26 cellular contexts compared by ENCODE assay signal in the genomic region with DNA sequence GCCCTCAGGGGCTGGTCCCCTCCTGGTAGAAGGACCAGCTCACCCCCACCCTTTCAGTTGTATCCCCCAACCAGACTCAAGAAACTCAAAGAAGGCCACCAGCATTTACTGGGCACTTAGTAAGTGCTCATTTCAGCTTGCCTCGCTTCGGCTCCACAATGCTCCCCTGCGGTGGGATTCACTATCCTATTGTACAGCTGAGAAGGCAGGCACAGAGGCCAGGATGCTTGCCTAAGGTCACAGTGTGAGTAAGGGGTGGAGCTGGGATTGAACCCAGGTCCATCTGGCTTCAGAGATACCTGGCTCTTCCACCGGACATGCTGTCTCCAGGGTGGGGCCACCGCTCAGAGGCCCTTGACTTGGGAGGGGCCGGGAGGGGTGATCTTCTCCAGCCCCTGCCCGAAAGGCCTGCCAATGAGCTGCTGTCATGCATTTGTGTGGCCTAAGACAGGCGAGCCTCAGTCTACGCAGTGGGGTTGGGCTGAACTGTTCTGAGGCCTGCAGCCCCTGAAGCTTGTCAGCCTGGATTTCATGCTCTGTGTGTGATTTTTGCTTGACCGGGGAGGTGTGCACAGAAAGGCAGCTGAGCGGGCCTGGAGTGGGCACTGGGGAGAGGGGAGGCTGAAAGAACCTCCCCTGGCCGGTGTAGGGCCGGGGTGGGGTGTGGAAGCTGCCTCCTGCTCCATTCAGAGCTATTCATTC.
"Had no signal": no experiment of that assay in that cellular context is flagged by ENCODE, and none has a peak within 500 bp of the region (broad histone marks: within the 10 kb centered on the region; RNA-seq: fewer than 3 reads in every experiment).

No MANE protein-coding gene starts in this region.

- H3K27ac Mint-ChIP-seq: activated B cell treated with CpG ODN at 0.5 μM for 24 hours; activated CD4-positive, alpha-beta T cell treated with anti-CD3 and anti-CD28 coated beads, Interleukin-2, amount 10 ng/mL, durations not matched to agents 24 days and 14 days; activated CD8-positive, alpha-beta memory T cell treated with anti-CD3 and anti-CD28 coated beads, Interleukin-2, amount 10 ng/mL, durations not matched to agents 7 days and 5 days; activated naive CD8-positive, alpha-beta T cell treated with anti-CD3 and anti-CD28 coated beads, Interleukin-2, amount 50 U/mL, for 24 hours; activated T-cell treated with anti-CD3 and anti-CD28 coated beads, Interleukin-2, amount 50 U/mL, for 24 hours; activated T-helper 1 cell treated with anti-CD3 and anti-CD28 coated beads, Interleukin-12 subunit alpha, Interleukin-12 subunit beta, Interleukin-2, Interleukin-4 antibody, amounts not matched to agents 30 ng/mL and 10 ng/mL and 1 ng/mL, durations not matched to agents 14 hours and 24 hours and 36 hours; T-helper 17 cell had no signal

- H3K4me3 Mint-ChIP-seq: activated B cell treated with CpG ODN at 0.5 μM for 24 hours; activated CD4-positive, alpha-beta T cell treated with anti-CD3 and anti-CD28 coated beads, Interleukin-2, amount 10 ng/mL, durations not matched to agents 24 days and 14 days; activated CD8-positive, alpha-beta memory T cell treated with anti-CD3 and anti-CD28 coated beads, Interleukin-2, amount 10 ng/mL, durations not matched to agents 7 days and 5 days; activated naive CD8-positive, alpha-beta T cell treated with anti-CD3 and anti-CD28 coated beads, Interleukin-2, amount 50 U/mL, for 24 hours; activated T-cell treated with anti-CD3 and anti-CD28 coated beads, Interleukin-2, amount 50 U/mL, for 24 hours; activated T-helper 1 cell treated with anti-CD3 and anti-CD28 coated beads, Interleukin-12 subunit alpha, Interleukin-12 subunit beta, Interleukin-2, Interleukin-4 antibody, amounts not matched to agents 30 ng/mL and 10 ng/mL and 1 ng/mL, durations not matched to agents 14 hours and 24 hours and 36 hours; T-helper 17 cell had no signal

- H3K27me3 Mint-ChIP-seq: activated CD4-positive, alpha-beta T cell treated with anti-CD3 and anti-CD28 coated beads, Interleukin-2, amount 10 ng/mL, durations not matched to agents 24 days and 14 days; activated CD8-positive, alpha-beta memory T cell treated with anti-CD3 and anti-CD28 coated beads, Interleukin-2, amount 10 ng/mL, durations not matched to agents 7 days and 5 days; activated naive CD8-positive, alpha-beta T cell treated with anti-CD3 and anti-CD28 coated beads, Interleukin-2, amount 50 U/mL, for 24 hours; activated T-cell treated with anti-CD3 and anti-CD28 coated beads, Interleukin-2, amount 50 U/mL, for 24 hours; T-helper 17 cell had no signal

- H3K9me3 ChIP-seq: ascending aorta, body of pancreas, MG63, Peyer's patch had no signal

- H3K9me3 Mint-ChIP-seq: activated B cell treated with CpG ODN at 0.5 μM for 24 hours; activated CD4-positive, alpha-beta T cell treated with anti-CD3 and anti-CD28 coated beads, Interleukin-2, amount 10 ng/mL, durations not matched to agents 24 days and 14 days; activated naive CD4-positive, alpha-beta T cell treated with anti-CD3 and anti-CD28 coated beads, Interleukin-2, amount 50 U/mL, for 72 hours; activated naive CD8-positive, alpha-beta T cell treated with anti-CD3 and anti-CD28 coated beads, Interleukin-2, amount 50 U/mL, for 24 hours; activated T-cell treated with anti-CD3 and anti-CD28 coated beads, Interleukin-2, amount 50 U/mL, for 24 hours; activated T-helper 1 cell treated with anti-CD3 and anti-CD28 coated beads, Interleukin-12 subunit alpha, Interleukin-12 subunit beta, Interleukin-2, Interleukin-4 antibody, amounts not matched to agents 30 ng/mL and 10 ng/mL and 1 ng/mL, durations not matched to agents 14 hours and 24 hours and 36 hours had no signal

- H3K27ac ChIP-seq: ascending aorta, body of pancreas, Peyer's patch, RWPE1 had no signal

- H3K4me1 Mint-ChIP-seq: activated B cell treated with CpG ODN at 0.5 μM for 24 hours; activated CD4-positive, alpha-beta T cell treated with anti-CD3 and anti-CD28 coated beads, Interleukin-2, amount 10 ng/mL, durations not matched to agents 24 days and 14 days; activated CD8-positive, alpha-beta memory T cell treated with anti-CD3 and anti-CD28 coated beads, Interleukin-2, amount 10 ng/mL, durations not matched to agents 7 days and 5 days; activated naive CD8-positive, alpha-beta T cell treated with anti-CD3 and anti-CD28 coated beads, Interleukin-2, amount 50 U/mL, for 24 hours had no signal

- ATAC-seq: activated CD8-positive, alpha-beta memory T cell treated with anti-CD3 and anti-CD28 coated beads, Interleukin-2, amount 10 ng/mL, durations not matched to agents 7 days and 5 days; activated naive CD4-positive, alpha-beta T cell treated with anti-CD3 and anti-CD28 coated beads, Interleukin-2, amount 50 U/mL, for 72 hours; activated naive CD8-positive, alpha-beta T cell treated with anti-CD3 and anti-CD28 coated beads, Interleukin-2, amount 50 U/mL, for 24 hours; body of pancreas; T-helper 17 cell had no signal

- H3K27me3 ChIP-seq: ascending aorta, body of pancreas, MG63, Peyer's patch had no signal

- H3K36me3 ChIP-seq: ascending aorta, MG63, Peyer's patch had no signal

- DNase-seq: activated B cell treated with CpG ODN at 0.5 μM for 24 hours; activated CD4-positive, alpha-beta T cell treated with anti-CD3 and anti-CD28 coated beads for 1 hour; activated CD4-positive, alpha-beta T cell treated with anti-CD3 and anti-CD28 coated beads, Interleukin-2, amount 10 ng/mL, durations not matched to agents 24 days and 14 days; activated CD4-positive, alpha-beta T cell treated with anti-CD3 and anti-CD28 coated beads, Interleukin-2, amount 50 U/mL, for 48 hours; activated CD8-positive, alpha-beta memory T cell treated with anti-CD3 and anti-CD28 coated beads, Interleukin-2, amount 10 ng/mL, durations not matched to agents 7 days and 5 days; activated effector memory CD4-positive, alpha-beta T cell treated with anti-CD3 and anti-CD28 coated beads, Interleukin-2, amount 50 U/mL, for 16 hours; activated naive CD4-positive, alpha-beta T cell treated with Interleukin-2 at 50 U/mL for 16 hours; activated naive CD8-positive, alpha-beta T cell treated with anti-CD3 and anti-CD28 coated beads, Interleukin-2, amount 50 U/mL, for 24 hours; activated T-cell treated with anti-CD3 and anti-CD28 coated beads, Interleukin-2, amount 50 U/mL, for 24 hours; amniotic stem cell; body of pancreas; MG63; NCI-H1105; NCI-H1436; NCI-H1694 treated with DMSO at 0.1 percent for 48 hours; NCI-H2081; NCI-H510A treated with DMSO at 0.1 percent for 48 hours; NK-92 treated with Interleukin-12 subunit alpha and Interleukin-12 subunit beta, amount 100 ng/mL, for 24 hours; Peyer's patch; SHP77 treated with DMSO at 0.1 percent for 48 hours; T-helper 17 cell; T-helper 9 cell had no signal

- H3K4me1 ChIP-seq: Peyer's patch had no signal

- H3K4me3 ChIP-seq: ascending aorta, body of pancreas, MG63, Peyer's patch had no signal

- H3K36me3 Mint-ChIP-seq: activated CD8-positive, alpha-beta memory T cell treated with anti-CD3 and anti-CD28 coated beads, Interleukin-2, amount 10 ng/mL, durations not matched to agents 7 days and 5 days; activated naive CD4-positive, alpha-beta T cell treated with anti-CD3 and anti-CD28 coated beads, Interleukin-2, amount 50 U/mL, for 72 hours had no signal
